Comparison of ENCODE assay signal across 22 cellular contexts in the genomic region with DNA sequence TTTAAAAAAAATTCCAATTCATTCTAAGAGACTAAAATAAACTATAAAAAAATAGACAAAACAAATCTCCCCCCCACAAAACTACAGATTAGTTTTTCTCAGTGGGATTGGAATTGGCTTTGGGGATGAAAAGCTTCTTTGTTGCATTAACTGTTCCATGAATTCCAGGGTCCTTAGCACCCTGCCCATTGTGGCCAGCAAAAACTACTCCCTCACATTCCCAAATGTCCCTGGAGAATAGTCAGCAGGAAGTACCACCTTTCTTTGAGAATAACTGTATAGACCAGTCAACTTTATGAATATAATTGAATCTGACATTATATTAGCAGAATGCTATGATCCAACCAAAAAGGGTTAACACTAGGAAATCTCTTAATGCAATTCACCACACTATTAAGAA.
"Had no signal": no experiment of that assay in that cellular context is flagged by ENCODE, and none has a peak within 500 bp of the region (broad histone marks: within the 10 kb centered on the region; RNA-seq: fewer than 3 reads in every experiment).

No MANE protein-coding gene starts in this region.

- H3K4me1 ChIP-seq: psoas muscle, uterus had no signal

- H3K36me3 ChIP-seq: cardiac muscle cell, esophagus squamous epithelium, ovary, tibial nerve, uterus had no signal

- ATAC-seq: activated CD4-positive, alpha-beta T cell treated with anti-CD3 and anti-CD28 coated beads for 36 hours; activated naive CD4-positive, alpha-beta T cell treated with anti-CD3 and anti-CD28 coated beads, Interleukin-2, amount 50 U/mL, for 72 hours; left cardiac atrium; naive thymus-derived CD8-positive, alpha-beta T cell; psoas muscle; right cardiac atrium; stimulated activated naive CD8-positive, alpha-beta T cell treated with anti-CD3 and anti-CD28 coated beads, Interleukin-15, Interleukin-2, amounts not matched to agents 100 U/mL and 50 U/mL, for 24 hours; WTC11 had no signal

- DNase-seq: activated CD4-positive, alpha-beta T cell treated with anti-CD3 and anti-CD28 coated beads for 36 hours; activated CD4-positive, alpha-beta T cell treated with anti-CD3 and anti-CD28 coated beads, Interleukin-2, amount 50 U/mL, for 48 hours; activated gamma-delta T cell treated with Interleukin-2 at 50 U/mL for 16 hours; amniotic stem cell; dermis blood vessel endothelial cell; effector memory CD4-positive, alpha-beta T cell; esophagus squamous epithelium; foreskin fibroblast; left cardiac atrium; naive thymus-derived CD8-positive, alpha-beta T cell; ovary; psoas muscle; right cardiac atrium; stimulated activated naive CD8-positive, alpha-beta T cell treated with anti-CD3 and anti-CD28 coated beads, Interleukin-15, Interleukin-2, amounts not matched to agents 100 U/mL and 50 U/mL, for 24 hours; substantia nigra; uterus had no signal

- H3K27ac ChIP-seq: cardiac muscle cell, esophagus squamous epithelium, hepatocyte, ovary, psoas muscle, skin epidermis, uterus had no signal

- H3K4me3 ChIP-seq: cardiac muscle cell, esophagus squamous epithelium, hepatocyte, ovary, psoas muscle, skin epidermis, tibial nerve, uterus had no signal

- H3K9me3 ChIP-seq: esophagus squamous epithelium, ovary, psoas muscle, tibial nerve, uterus had no signal

- H3K27me3 ChIP-seq: cardiac muscle cell, esophagus squamous epithelium, hepatocyte, ovary, tibial nerve, uterus had no signal
